In the genomic region with DNA sequence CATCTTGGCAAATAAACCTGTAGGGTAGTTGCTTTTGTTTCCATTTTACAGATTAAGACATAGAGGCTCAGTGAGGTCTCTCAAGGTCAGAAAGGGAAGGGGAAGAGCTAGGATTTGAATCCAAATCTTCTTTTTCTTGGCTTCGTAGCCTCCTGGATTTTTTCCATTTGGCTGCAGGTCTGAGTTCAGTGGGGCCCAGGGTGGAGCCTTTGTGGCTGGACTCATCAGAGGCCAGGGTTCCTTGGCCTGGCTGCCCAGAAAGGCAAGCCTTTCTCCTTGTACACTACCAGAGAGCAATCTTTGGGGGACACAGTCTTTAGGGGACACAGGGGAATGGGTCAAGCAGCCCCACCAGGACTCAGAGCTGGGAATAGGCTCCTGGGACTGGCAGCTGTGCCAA, we compare ENCODE assay signal across 10 cellular contexts. TPM values are rescaled to one million over a fixed set of nuclear protein-coding genes. Genes with fewer than 3 reads are reported as not detected.
DNase-seq lines count a peak whose midpoint lies in the region; ATAC-seq and TF ChIP-seq lines count a peak whose summit lies in the region.
"Had no signal": no experiment of that assay in that cellular context is flagged by ENCODE, and none has a peak within 500 bp of the region (broad histone marks: within the 10 kb centered on the region; RNA-seq: fewer than 3 reads in every experiment).

No MANE protein-coding gene starts in this region.

- H3K4me1 Mint-ChIP-seq in MCF 10A (ENCODE audit: insufficient read depth, unreplicated experiment): peaks cover 38% of the 10 kb centered on the region
- H3K4me1 Mint-ChIP-seq in naive thymus-derived CD8-positive, alpha-beta T cell: peaks cover 34 to 55% (median 53%) of the 10 kb centered on the region in 4 donors

- no peaks in the 10 kb centered on the region for H3K27me3 ChIP-seq in mammary epithelial cell (ENCODE audit: insufficient read depth, low read length)
- no peaks in the 10 kb centered on the region for H3K27me3 ChIP-seq in dorsolateral prefrontal cortex
- H3K27me3 ChIP-seq in aorta (ENCODE audit: control insufficient read depth in 1 of 2, insufficient read depth in 2 of 2, low read length in 1 of 2): no peaks in the 10 kb centered on the region
- no peaks in the 10 kb centered on the region for H3K27me3 ChIP-seq in PC-3 (ENCODE audit: low read length)
- H3K27me3 ChIP-seq: brain microvascular endothelial cell had no signal

- H3K79me2 ChIP-seq in mammary epithelial cell (ENCODE audit: insufficient read depth, low read length) (no peaks in the 10 kb centered on the region), PC-3 (ENCODE audit: low read length) (no peaks in the 10 kb centered on the region)
- H3K79me2 ChIP-seq: parathyroid adenoma had no signal

- TF ChIP-seq CTCF in MCF 10A (IDR thresholded peaks at IDR 0.05; ENCODE audit: unreplicated experiment): no peak
- TF ChIP-seq CTCF in mammary epithelial cell (conservative IDR thresholded peaks at IDR 0.05 in 1 of 2, IDR thresholded peaks at IDR 0.05 in 1 of 2; ENCODE audit: extremely low read depth in 1 of 2, insufficient read depth in 1 of 2, low read depth in 1 of 2, low read length in 2 of 2): no peak
- TF ChIP-seq CTCF in dorsolateral prefrontal cortex (IDR thresholded peaks at IDR 0.05 in 54 of 56, conservative IDR thresholded peaks at IDR 0.05 in 2 of 56; ENCODE audit: low read depth in 1 of 56, partially characterized antibody in 56 of 56): no peak
- no peak for TF ChIP-seq CTCF in PC-3 (conservative IDR thresholded peaks at IDR 0.05; ENCODE audit: low read depth, low read length)

- H3K27ac Mint-ChIP-seq in MCF 10A (ENCODE audit: low read depth, unreplicated experiment): peak overlapping the region; percentile 25
- peak overlapping the region; percentile 91 to 100 (median 99) for H3K27ac Mint-ChIP-seq in naive thymus-derived CD8-positive, alpha-beta T cell

- 100% methylated on average over 1 of the region's 1 CpG for whole genome bisulfite sequencing in mammary epithelial cell (ENCODE audit: low coverage, missing lambda C conversion rate)
- 0 to 6% methylated on average over 1 of the region's 1 CpG for WGBS in aorta, 2 donors

- POLR2A ChIA-PET in MCF 10A (lab: Yijun Ruan, JAX): interaction anchor here (0.7 to 4.0 kb wide), 9 partner anchors 21 to 405 kb away, joined by 3 to 32 read pairs (median 11); a partner anchor contains a TSS
- POLR2A ChIA-PET in naive thymus-derived CD8-positive, alpha-beta T cell (lab: Charles Lee): interaction anchor here (0.6 to 37.3 kb wide), 9 partner anchors 8 to 144 kb away, joined by 3 to 1842 read pairs (median 4); a partner anchor contains a TSS
- POLR2A ChIA-PET in PC-3 (lab: Charles Lee; ENCODE audit: unreplicated experiment): interaction anchor here (0.6 kb wide), 1 partner anchor 27 kb away, joined by 3 read pairs; no protein-coding TSS in a partner anchor

- H3K9me3 Mint-ChIP-seq in MCF 10A (ENCODE audit: unreplicated experiment): no peaks in the 10 kb centered on the region
- H3K9me3 Mint-ChIP-seq in naive thymus-derived CD8-positive, alpha-beta T cell: no peaks in the 10 kb centered on the region

- H3K4me3 ChIP-seq in mammary epithelial cell (replicated peaks in 1 of 3; ENCODE audit: insufficient read depth in 1 of 3, low read depth in 2 of 3, low read length in 3 of 3): no peak overlapping the region
- no peak overlapping the region for H3K4me3 ChIP-seq in dorsolateral prefrontal cortex
- H3K4me3 ChIP-seq in aorta (ENCODE audit: low read length in 2 of 2): no peak overlapping the region
- H3K4me3 ChIP-seq in PC-3 (ENCODE audit: low read length): no peak overlapping the region

- H3K36me3 ChIP-seq in mammary epithelial cell (ENCODE audit: insufficient read depth, low read length): no peaks in the 10 kb centered on the region
- H3K36me3 ChIP-seq in aorta (ENCODE audit: control insufficient read depth in 1 of 2, insufficient read depth in 2 of 2, low read length in 1 of 2): no peaks in the 10 kb centered on the region
- H3K36me3 ChIP-seq in PC-3 (ENCODE audit: low read depth, low read length): no peaks in the 10 kb centered on the region; the same call in 1 of the 2 replicates
- H3K36me3 ChIP-seq: brain microvascular endothelial cell had no signal

- in situ Hi-C loops in mammary epithelial cell (cut with MboI; ENCODE audit: low sequenced_read_pairs in 2 of 2): loop anchor here (10.0 to 25.0 kb wide), 2 partner anchors 182 to 325 kb away; no protein-coding TSS in a partner anchor

- H2AFZ ChIP-seq in mammary epithelial cell (ENCODE audit: low read depth, low read length) (no peak overlapping the region), PC-3 (ENCODE audit: low read length) (no peak overlapping the region)
- H2AFZ ChIP-seq: parathyroid adenoma had no signal

- no peak for ATAC-seq in naive thymus-derived CD8-positive, alpha-beta T cell
- peak; percentile 72 for ATAC-seq in aorta (ENCODE audit: low FRiP score)
- ATAC-seq in PC-3: no peak

- H3K4me2 ChIP-seq in mammary epithelial cell (ENCODE audit: insufficient read depth, low read depth, low read length) (no peak overlapping the region), PC-3 (ENCODE audit: low read length) (no peak overlapping the region)

- H3K9me3 ChIP-seq in mammary epithelial cell (replicated peaks; ENCODE audit: insufficient read depth, low read length): no peaks in the 10 kb centered on the region
- H3K9me3 ChIP-seq in aorta (ENCODE audit: control insufficient read depth, low read length): no peaks in the 10 kb centered on the region
- H3K9me3 ChIP-seq in PC-3 (ENCODE audit: low read length): no peaks in the 10 kb centered on the region

- H4K20me1 ChIP-seq in mammary epithelial cell (ENCODE audit: insufficient read depth, low read length) (no peaks in the 10 kb centered on the region), PC-3 (ENCODE audit: low read length) (no peaks in the 10 kb centered on the region)

- DNase-seq in MCF 10A (ENCODE audit: unreplicated experiment) (no peak), mammary epithelial cell (no peak), dorsolateral prefrontal cortex (no peak), aorta (peak in 1 of 2 donors; percentile 78), PC-3 (no peak), NCI-H345 (lab: John Stamatoyannopoulos, UW) (no peak)
- DNase-seq in naive thymus-derived CD8-positive, alpha-beta T cell: no peak
- no peak for DNase-seq in activated CD4-positive, alpha-beta T cell treated with anti-CD3 and anti-CD28 coated beads, Interleukin-2, amount 50 U/mL, for 1 hour

- no peaks in the 10 kb centered on the region for H3K36me3 Mint-ChIP-seq in MCF 10A (ENCODE audit: insufficient read depth, unreplicated experiment)
- H3K36me3 Mint-ChIP-seq in naive thymus-derived CD8-positive, alpha-beta T cell: no peaks in the 10 kb centered on the region

- H3K4me3 Mint-ChIP-seq in MCF 10A (ENCODE audit: unreplicated experiment): no peak overlapping the region
- peak overlapping the region in 1 of 10 donors; percentile 61 for H3K4me3 Mint-ChIP-seq in naive thymus-derived CD8-positive, alpha-beta T cell

- H3K27ac ChIP-seq in mammary epithelial cell (ENCODE audit: insufficient read depth, low read depth, low read length) (no peak overlapping the region), dorsolateral prefrontal cortex (peak overlapping the region in 40 of 59 donors; percentile 27 to 95 (median 89)), aorta (ENCODE audit: low read depth in 1 of 2, low read length in 2 of 2) (peak overlapping the region; percentile 72 to 90), PC-3 (ENCODE audit: low read length) (no peak overlapping the region)
- H3K27ac ChIP-seq: brain microvascular endothelial cell, parathyroid adenoma had no signal

- BruUV-seq in MCF 10A (replicated peaks; lab: Mats Ljungman, UMichigan) (no TSS peak), mammary epithelial cell (replicated peaks; lab: Mats Ljungman, UMichigan) (no TSS peak), PC-3 (replicated peaks; lab: Mats Ljungman, UMichigan) (no TSS peak)

- no peaks in the 10 kb centered on the region for H3K9me2 ChIP-seq in PC-3 (replicated peaks; ENCODE audit: low read length)

- peaks cover 40% of the 10 kb centered on the region for H3K4me1 ChIP-seq in mammary epithelial cell (ENCODE audit: insufficient read depth, low read length)
- H3K4me1 ChIP-seq in aorta (ENCODE audit: control insufficient read depth in 1 of 2, insufficient read depth in 2 of 2, low read length in 2 of 2): peaks cover 6 to 9% of the 10 kb centered on the region in 2 donors
- peaks cover 49% of the 10 kb centered on the region for H3K4me1 ChIP-seq in PC-3 (ENCODE audit: insufficient read depth, low read length)

- CTCF ChIA-PET in MCF 10A (lab: Yijun Ruan, JAX): interaction anchor here (0.6 to 5.7 kb wide), 30 partner anchors 9 to 501 kb away, joined by 3 to 71 read pairs (median 4); no protein-coding TSS in a partner anchor
- CTCF ChIA-PET in mammary epithelial cell (lab: Charles Lee; ENCODE audit: low non-redundant PET): interaction anchor here (0.7 to 0.9 kb wide), 2 partner anchors 181 to 210 kb away, joined by 4 to 13 read pairs; no protein-coding TSS in a partner anchor
- CTCF ChIA-PET in PC-3 (lab: Charles Lee): no interaction called here

- no peak overlapping the region for H3K9ac ChIP-seq in mammary epithelial cell (ENCODE audit: insufficient read depth, low read length)
- H3K9ac ChIP-seq in PC-3 (ENCODE audit: low read length): no peak overlapping the region
- H3K9ac ChIP-seq: parathyroid adenoma had no signal

- intact Hi-C loops in MCF 10A (cut with micrococcal nuclease): loop anchor here (5.0 kb wide), 1 partner anchor 320 kb away; no protein-coding TSS in a partner anchor
- intact Hi-C loops in mammary epithelial cell (cut with micrococcal nuclease): no loop called here
- intact Hi-C loops in dorsolateral prefrontal cortex (cut with DNase I): loop anchor here (2.0 to 5.0 kb wide), 5 partner anchors 60 to 320 kb away; a partner anchor contains a TSS
- intact Hi-C loops in aorta (cut with DNase I): loop anchor here (5.0 kb wide), 2 partner anchors 60 to 70 kb away; a partner anchor contains a TSS
- intact Hi-C loops in PC-3 (cut with micrococcal nuclease): loop anchor here (2.0 to 10.0 kb wide), 3 partner anchors 60 to 322 kb away; a partner anchor contains a TSS

- dilution Hi-C loops in mammary epithelial cell (cut with HindIII; ENCODE audit: low sequenced_read_pairs): loop anchor here (25.0 kb wide), 1 partner anchor 175 kb away; no protein-coding TSS in a partner anchor

- H3K27me3 Mint-ChIP-seq in MCF 10A (ENCODE audit: insufficient read depth, unreplicated experiment): no peaks in the 10 kb centered on the region
- no peaks in the 10 kb centered on the region for H3K27me3 Mint-ChIP-seq in naive thymus-derived CD8-positive, alpha-beta T cell

- peaks cover 4% of the 10 kb centered on the region for H3F3A ChIP-seq in PC-3 (ENCODE audit: low read length, unreplicated experiment)

RNA-seq across cellular contexts. Expression of a gene that starts 10.5 kb away (rescaled TPM):
- total RNA-seq in MCF 10A (2022) (0.84 and 1.2 TPM in 2 replicates), mammary epithelial cell (1 to 10 TPM in 1 of 2 donors, under 1 TPM in 1; 0.89 to 1.0 TPM), dorsolateral prefrontal cortex (10 to 100 TPM in 57 of 120 experiments, 1 to 10 TPM in 63; 3.8 to 25.3 (median 9.8) TPM), aorta (10 to 100 TPM; 19.8 to 25.7 TPM), PC-3 (2014; rRNA removed) (0.15 and 0.29 TPM in 2 replicates)
- polyA plus RNA-seq in mammary epithelial cell (0.28 TPM), aorta (10 to 100 TPM; 10.5 to 43.3 TPM)
- not detected for polyA minus RNA-seq in mammary epithelial cell
- 100 to 1,000 TPM; 125 to 126 TPM for total RNA-seq in naive thymus-derived CD8-positive, alpha-beta T cell
- 1 to 10 TPM; 3.7 to 7.0 (median 4.9) TPM for polyA plus RNA-seq in naive thymus-derived CD8-positive, alpha-beta T cell

Comparison
In these comparisons a context has a peak if more than half of its experiments do, and no peak if none do; other contexts are left out.
1. H3K27ac ChIP-seq: peak in dorsolateral prefrontal cortex (40 of 59) and aorta (2 of 2); none in mammary epithelial cell (single experiment) and PC-3 (single experiment).
2. RNA of a gene that starts 10.5 kb away (total RNA-seq): 125 to 126 TPM in naive thymus-derived CD8-positive, alpha-beta T cell; 19.8 to 25.7 TPM in aorta, 3.8 to 25.3 TPM in dorsolateral prefrontal cortex, 0.89 to 1.0 TPM in mammary epithelial cell, 0.84 to 1.2 TPM in MCF 10A and 0.15 to 0.29 TPM in PC-3; every median in the first group is over 4 times any median in the second.